Comparison of ENCODE assay signal across 7 cellular contexts in genomic region chr10:89702121-89702480, GRCh38. TPM values are rescaled to one million over a fixed set of nuclear protein-coding genes. Genes with fewer than 3 reads are reported as not detected.
DNase-seq lines count a peak whose midpoint lies in the region; ATAC-seq lines count a peak whose summit lies in the region.

No MANE protein-coding gene starts in this region.

- peak; percentile 6 for DNase-seq in G401 (ENCODE audit: low spot score)
- DNase-seq in M059J (ENCODE audit: low read depth) = peak; percentile 53
- no peak for DNase-seq in activated T-helper 1 cell treated with anti-CD3 and anti-CD28 coated beads, Interleukin-12 subunit alpha, Interleukin-12 subunit beta, Interleukin-2, Interleukin-4 antibody, amounts not matched to agents 30 ng/mL and 10 ng/mL and 1 ng/mL, durations not matched to agents 14 hours and 24 hours and 36 hours (ENCODE audit: low spot score)
- no peak for DNase-seq in immature natural killer cell
- no peak for DNase-seq in activated gamma-delta T cell treated with Interleukin-2 at 50 U/mL for 16 hours

- peak overlapping the region; percentile 95 for H3K27ac Mint-ChIP-seq in activated T-helper 1 cell treated with anti-CD3 and anti-CD28 coated beads, Interleukin-12 subunit alpha, Interleukin-12 subunit beta, Interleukin-2, Interleukin-4 antibody, amounts not matched to agents 30 ng/mL and 10 ng/mL and 1 ng/mL, durations not matched to agents 14 hours and 24 hours and 36 hours
- peak overlapping the region; percentile 94 to 98 (median 96) for H3K27ac Mint-ChIP-seq in immature natural killer cell
- peak overlapping the region; percentile 95 for H3K27ac Mint-ChIP-seq in stimulated activated naive CD8-positive, alpha-beta T cell treated with anti-CD3 and anti-CD28 coated beads, Interleukin-15, Interleukin-2, amounts not matched to agents 100 ng/mL and 50 ng/mL, for 24 hours

- no peak for ATAC-seq in HG02588 (IDR thresholded peaks at IDR 0.05; ENCODE audit: unreplicated experiment)

- no peaks in the 10 kb centered on the region for H3K27me3 Mint-ChIP-seq in activated T-helper 1 cell treated with anti-CD3 and anti-CD28 coated beads, Interleukin-12 subunit alpha, Interleukin-12 subunit beta, Interleukin-2, Interleukin-4 antibody, amounts not matched to agents 30 ng/mL and 10 ng/mL and 1 ng/mL, durations not matched to agents 14 hours and 24 hours and 36 hours (ENCODE audit: insufficient read depth)
- peaks cover 0 to 2% (median 0%) of the 10 kb centered on the region in 3 donors for H3K27me3 Mint-ChIP-seq in immature natural killer cell (ENCODE audit: low read depth in 3 of 3)
- H3K27me3 Mint-ChIP-seq in stimulated activated naive CD8-positive, alpha-beta T cell treated with anti-CD3 and anti-CD28 coated beads, Interleukin-15, Interleukin-2, amounts not matched to agents 100 ng/mL and 50 ng/mL, for 24 hours = no peaks in the 10 kb centered on the region

- in situ Hi-C loops in G401 (cut with HindIII; ENCODE audit: low sequenced_read_pairs) = no loop called here

- intact Hi-C loops in activated T-helper 1 cell treated with anti-CD3 and anti-CD28 coated beads, Interleukin-12 subunit alpha, Interleukin-12 subunit beta, Interleukin-2, Interleukin-4 antibody, amounts not matched to agents 30 ng/mL and 10 ng/mL and 1 ng/mL, durations not matched to agents 14 hours and 24 hours and 36 hours (cut with micrococcal nuclease) = loop anchor here (5.0 to 10.0 kb wide), 4 partner anchors 163 to 1840 kb away; partner anchors contain the start of genes FAS, KLLN, PTEN and STAMBPL1

- H3K9me3 Mint-ChIP-seq in activated T-helper 1 cell treated with anti-CD3 and anti-CD28 coated beads, Interleukin-12 subunit alpha, Interleukin-12 subunit beta, Interleukin-2, Interleukin-4 antibody, amounts not matched to agents 30 ng/mL and 10 ng/mL and 1 ng/mL, durations not matched to agents 14 hours and 24 hours and 36 hours = no peaks in the 10 kb centered on the region
- no peaks in the 10 kb centered on the region for H3K9me3 Mint-ChIP-seq in immature natural killer cell
- no peaks in the 10 kb centered on the region for H3K9me3 Mint-ChIP-seq in stimulated activated naive CD8-positive, alpha-beta T cell treated with anti-CD3 and anti-CD28 coated beads, Interleukin-15, Interleukin-2, amounts not matched to agents 100 ng/mL and 50 ng/mL, for 24 hours

- H3K36me3 Mint-ChIP-seq in activated T-helper 1 cell treated with anti-CD3 and anti-CD28 coated beads, Interleukin-12 subunit alpha, Interleukin-12 subunit beta, Interleukin-2, Interleukin-4 antibody, amounts not matched to agents 30 ng/mL and 10 ng/mL and 1 ng/mL, durations not matched to agents 14 hours and 24 hours and 36 hours (ENCODE audit: low read depth) = peaks cover 13% of the 10 kb centered on the region
- peaks cover 0 to 3% (median 0%) of the 10 kb centered on the region in 3 donors for H3K36me3 Mint-ChIP-seq in immature natural killer cell
- H3K36me3 Mint-ChIP-seq in stimulated activated naive CD8-positive, alpha-beta T cell treated with anti-CD3 and anti-CD28 coated beads, Interleukin-15, Interleukin-2, amounts not matched to agents 100 ng/mL and 50 ng/mL, for 24 hours (ENCODE audit: low read depth) = peaks cover 27% of the 10 kb centered on the region

- H3K4me1 Mint-ChIP-seq in activated T-helper 1 cell treated with anti-CD3 and anti-CD28 coated beads, Interleukin-12 subunit alpha, Interleukin-12 subunit beta, Interleukin-2, Interleukin-4 antibody, amounts not matched to agents 30 ng/mL and 10 ng/mL and 1 ng/mL, durations not matched to agents 14 hours and 24 hours and 36 hours (ENCODE audit: low read depth) = peaks cover 68% of the 10 kb centered on the region
- H3K4me1 Mint-ChIP-seq in immature natural killer cell = peaks cover 21 to 34% of the 10 kb centered on the region in 2 donors
- peaks cover 56% of the 10 kb centered on the region for H3K4me1 Mint-ChIP-seq in stimulated activated naive CD8-positive, alpha-beta T cell treated with anti-CD3 and anti-CD28 coated beads, Interleukin-15, Interleukin-2, amounts not matched to agents 100 ng/mL and 50 ng/mL, for 24 hours (ENCODE audit: low read depth)

- peak overlapping the region; percentile 91 for H3K4me3 Mint-ChIP-seq in activated T-helper 1 cell treated with anti-CD3 and anti-CD28 coated beads, Interleukin-12 subunit alpha, Interleukin-12 subunit beta, Interleukin-2, Interleukin-4 antibody, amounts not matched to agents 30 ng/mL and 10 ng/mL and 1 ng/mL, durations not matched to agents 14 hours and 24 hours and 36 hours
- peak overlapping the region; percentile 96 to 100 (median 96) for H3K4me3 Mint-ChIP-seq in immature natural killer cell
- peak overlapping the region; percentile 94 for H3K4me3 Mint-ChIP-seq in stimulated activated naive CD8-positive, alpha-beta T cell treated with anti-CD3 and anti-CD28 coated beads, Interleukin-15, Interleukin-2, amounts not matched to agents 100 ng/mL and 50 ng/mL, for 24 hours

RNA-seq across cellular contexts. Expression of gene KIF20B, which starts 0.7 kb away (rescaled TPM):
- 16.2 and 30.9 TPM in 2 replicates for total RNA-seq in G401 (2014; rRNA removed; shearing (Covaris generic))
- 21.2 and 24.3 TPM in 2 replicates for total RNA-seq in M059J (2014; rRNA removed; shearing (Covaris generic))
- total RNA-seq in activated T-helper 1 cell treated with anti-CD3 and anti-CD28 coated beads, Interleukin-12 subunit alpha, Interleukin-12 subunit beta, Interleukin-2, Interleukin-4 antibody, amounts not matched to agents 30 ng/mL and 10 ng/mL and 1 ng/mL, durations not matched to agents 14 hours and 24 hours and 36 hours = 48.7 TPM in 2 replicates
- polyA plus RNA-seq in immature natural killer cell = 10 to 100 TPM in 1 of 3 donors, 1 to 10 TPM in 2; 6.1 to 17.0 (median 8.6) TPM

RNA-seq across cellular contexts. Expression of gene PANK1, which starts 57.1 kb away (rescaled TPM):
- total RNA-seq in G401 (2014; rRNA removed; shearing (Covaris generic)) = 8.3 and 10.7 TPM in 2 replicates
- total RNA-seq in M059J (2014; rRNA removed; shearing (Covaris generic)) = 10.7 and 12.0 TPM in 2 replicates
- 3.2 and 4.8 TPM in 2 replicates for total RNA-seq in activated T-helper 1 cell treated with anti-CD3 and anti-CD28 coated beads, Interleukin-12 subunit alpha, Interleukin-12 subunit beta, Interleukin-2, Interleukin-4 antibody, amounts not matched to agents 30 ng/mL and 10 ng/mL and 1 ng/mL, durations not matched to agents 14 hours and 24 hours and 36 hours
- polyA plus RNA-seq in immature natural killer cell = 1 to 10 TPM in 1 of 3 donors, under 1 TPM in 1, not detected in 1; 0.66 to 1.4 TPM

Comparison
In these comparisons a context has a peak if more than half of its experiments do, and no peak if none do; other contexts are left out.
1. DNase-seq: peak in G401 (single experiment) and M059J (single experiment); none in activated T-helper 1 cell treated with anti-CD3 and anti-CD28 coated beads, Interleukin-12 subunit alpha, Interleukin-12 subunit beta, Interleukin-2, Interleukin-4 antibody, amounts not matched to agents 30 ng/mL and 10 ng/mL and 1 ng/mL, durations not matched to agents 14 hours and 24 hours and 36 hours (single experiment), immature natural killer cell (0 of 3) and activated gamma-delta T cell treated with Interleukin-2 at 50 U/mL for 16 hours (single experiment).
2. Peak in every context shown above with its lines, with median percentiles within 50 percentile points of each other: H3K27ac Mint-ChIP-seq and H3K4me3 Mint-ChIP-seq.